8 cellular contexts compared by ENCODE assay signal in the genomic region with DNA sequence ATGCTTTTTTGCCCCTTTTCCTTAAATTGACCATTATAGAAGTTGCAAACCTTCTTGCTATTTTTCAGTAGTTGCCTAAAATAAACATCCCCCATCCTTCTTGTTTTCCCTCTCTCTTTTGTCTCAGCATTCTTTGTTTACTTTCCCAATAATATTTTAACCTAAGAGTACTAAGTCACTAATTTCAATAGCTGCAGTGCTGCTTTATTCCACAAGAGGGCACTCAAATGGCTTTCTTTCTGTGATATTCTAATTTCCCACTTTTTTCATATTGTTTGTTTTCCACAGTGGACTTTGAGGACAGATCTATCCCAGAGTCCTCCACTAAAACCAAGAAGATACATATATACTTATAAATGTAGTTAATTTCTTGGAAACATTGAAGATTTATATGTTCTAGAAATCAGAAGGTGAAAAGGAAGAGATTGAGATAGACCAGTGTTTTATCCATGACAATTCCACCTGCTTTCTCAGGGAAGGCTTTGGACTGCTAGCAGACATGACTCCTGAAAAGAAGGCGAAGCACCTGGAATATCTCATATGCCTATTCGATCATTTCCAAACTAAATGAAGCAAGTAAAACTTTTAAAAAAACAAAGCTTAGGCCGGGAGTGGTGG.
A peak's percentile ranks its signal among the peaks of the same experiment; 100 is the strongest.
DNase-seq lines count a peak whose midpoint lies in the region; ATAC-seq and TF ChIP-seq lines count a peak whose summit lies in the region.

No MANE protein-coding gene starts in this region.

- no peaks in the 10 kb centered on the region for H3K4me1 Mint-ChIP-seq in natural killer cell
- no peaks in the 10 kb centered on the region for H3K4me1 Mint-ChIP-seq in natural killer cell treated with Interleukin-12 subunit alpha and Interleukin-12 subunit beta and Interleukin-15 and Interleukin-18, amount 100 ng/mL, for 72 hours (ENCODE audit: low read depth in 2 of 2)

- intact Hi-C loops in natural killer cell (cut with micrococcal nuclease): no loop called here

- no peak overlapping the region for H3K27ac Mint-ChIP-seq in natural killer cell
- H3K27ac Mint-ChIP-seq in natural killer cell treated with Interleukin-12 subunit alpha and Interleukin-12 subunit beta and Interleukin-15 and Interleukin-18, amount 100 ng/mL, for 72 hours: no peak overlapping the region

- H3K27me3 Mint-ChIP-seq in natural killer cell (ENCODE audit: low read depth in 2 of 2): no peaks in the 10 kb centered on the region
- no peaks in the 10 kb centered on the region for H3K27me3 Mint-ChIP-seq in natural killer cell treated with Interleukin-12 subunit alpha and Interleukin-12 subunit beta and Interleukin-15 and Interleukin-18, amount 100 ng/mL, for 72 hours

- H3K9me3 Mint-ChIP-seq in natural killer cell: peaks cover 2 to 11% of the 10 kb centered on the region in 2 donors
- peaks cover 2% of the 10 kb centered on the region for H3K9me3 Mint-ChIP-seq in natural killer cell treated with Interleukin-12 subunit alpha and Interleukin-12 subunit beta and Interleukin-15 and Interleukin-18, amount 100 ng/mL, for 72 hours

- ATAC-seq in natural killer cell (no peak), GM18511 (IDR thresholded peaks at IDR 0.05; ENCODE audit: unreplicated experiment) (no peak)
- no peak for ATAC-seq in natural killer cell treated with Interleukin-12 subunit alpha and Interleukin-12 subunit beta and Interleukin-15 and Interleukin-18, amount 100 ng/mL, for 72 hours

- TF ChIP-seq CTCF in natural killer cell (IDR thresholded peaks at IDR 0.05) (peak; percentile 62), epithelial cell of esophagus (IDR thresholded peaks at IDR 0.05; ENCODE audit: insufficient read depth, low read depth, low read length, missing control alignments) (peak; percentile 76)

- H3K4me3 ChIP-seq in epithelial cell of esophagus (ENCODE audit: low read length): no peak overlapping the region

- H3K36me3 Mint-ChIP-seq in natural killer cell: no peaks in the 10 kb centered on the region
- peaks cover 2% of the 10 kb centered on the region for H3K36me3 Mint-ChIP-seq in natural killer cell treated with Interleukin-12 subunit alpha and Interleukin-12 subunit beta and Interleukin-15 and Interleukin-18, amount 100 ng/mL, for 72 hours

- no peak for DNase-seq in natural killer cell
- DNase-seq in natural killer cell treated with Interleukin-12 subunit alpha and Interleukin-12 subunit beta and Interleukin-15 and Interleukin-18, amount 100 ng/mL, for 72 hours (ENCODE audit: low spot score): no peak
- peak; percentile 21 for DNase-seq in NCI-H774 (lab: John Stamatoyannopoulos, UW)
- DNase-seq in epithelial cell of esophagus (ENCODE audit: low read depth): peak; percentile 43
- peak; percentile 1 for DNase-seq in putamen (ENCODE audit: low spot score)
- no peak for DNase-seq in EL
- no peak for DNase-seq in glomerular visceral epithelial cell (ENCODE audit: extremely low spot score)

- no peak overlapping the region for H3K4me3 Mint-ChIP-seq in natural killer cell
- no peak overlapping the region for H3K4me3 Mint-ChIP-seq in natural killer cell treated with Interleukin-12 subunit alpha and Interleukin-12 subunit beta and Interleukin-15 and Interleukin-18, amount 100 ng/mL, for 72 hours

Comparison
In these comparisons a context has a peak if more than half of its experiments do, and no peak if none do; other contexts are left out.
1. DNase-seq: peak in NCI-H774 (single experiment), epithelial cell of esophagus (single experiment) and putamen (single experiment); none in natural killer cell (single experiment), natural killer cell treated with Interleukin-12 subunit alpha and Interleukin-12 subunit beta and Interleukin-15 and Interleukin-18, amount 100 ng/mL, for 72 hours (single experiment), EL (single experiment) and glomerular visceral epithelial cell (single experiment).